Comparison of ENCODE assay signal across 16 cellular contexts in genomic region chr16:28131743-28132393, GRCh38.
"Had no signal": no experiment of that assay in that cellular context is flagged by ENCODE, and none has a peak within 500 bp of the region (broad histone marks: within the 10 kb centered on the region; RNA-seq: fewer than 3 reads in every experiment).

No MANE protein-coding gene starts in this region.

- H3K27me3 ChIP-seq: pancreas, suprapubic skin had no signal

- DNase-seq: activated CD4-positive, alpha-beta memory T cell treated with anti-CD3 and anti-CD28 coated beads, Interleukin-2, amount 10 ng/mL, durations not matched to agents 7 days and 5 days; activated CD4-positive, alpha-beta T cell treated with anti-CD3 and anti-CD28 coated beads for 48 hours; activated naive CD4-positive, alpha-beta T cell treated with anti-CD3 and anti-CD28 coated beads, Interleukin-2, amount 10 ng/mL, durations not matched to agents 7 days and 5 days; activated T-cell treated with anti-CD3 and anti-CD28 coated beads, Interleukin-2, amount 50 U/mL, for 24 hours; effector CD8-positive, alpha-beta T cell; left ventricle myocardium superior; naive thymus-derived CD8-positive, alpha-beta T cell; pancreas; SK-N-SH; stimulated activated CD4-positive, alpha-beta T cell treated with anti-CD3 and anti-CD28 coated beads, Interleukin-2, amount 100 ng/mL, for 24 hours; stimulated activated naive CD8-positive, alpha-beta T cell treated with anti-CD3 and anti-CD28 coated beads, Interleukin-15, Interleukin-2, amounts not matched to agents 100 U/mL and 50 U/mL, for 24 hours; trophoblast cell had no signal

- H3K9me3 Mint-ChIP-seq: activated CD4-positive, alpha-beta memory T cell treated with anti-CD3 and anti-CD28 coated beads, Interleukin-2, amount 10 ng/mL, durations not matched to agents 7 days and 5 days; activated naive CD4-positive, alpha-beta T cell treated with anti-CD3 and anti-CD28 coated beads, Interleukin-2, amount 10 ng/mL, durations not matched to agents 7 days and 5 days; activated T-cell treated with anti-CD3 and anti-CD28 coated beads, Interleukin-2, amount 50 U/mL, for 24 hours; dendritic cell treated with granulocyte-macrophage colony-stimulating factor and Interleukin-4, amounts not matched to agents 40 ng/mL and 50 ng/mL, for 4 days; naive thymus-derived CD8-positive, alpha-beta T cell; T-helper 2 cell treated with Interferon-gamma antibody and Interleukin-4, amounts not matched to agents 5 μg/mL and 100 μg/mL, for 36 hours had no signal

- H3K27me3 Mint-ChIP-seq: activated CD4-positive, alpha-beta memory T cell treated with anti-CD3 and anti-CD28 coated beads, Interleukin-2, amount 10 ng/mL, durations not matched to agents 7 days and 5 days; activated naive CD4-positive, alpha-beta T cell treated with anti-CD3 and anti-CD28 coated beads, Interleukin-2, amount 10 ng/mL, durations not matched to agents 7 days and 5 days; activated T-cell treated with anti-CD3 and anti-CD28 coated beads, Interleukin-2, amount 50 U/mL, for 24 hours; dendritic cell treated with granulocyte-macrophage colony-stimulating factor and Interleukin-4, amounts not matched to agents 40 ng/mL and 50 ng/mL, for 4 days; naive thymus-derived CD8-positive, alpha-beta T cell had no signal

- H3K4me3 Mint-ChIP-seq: activated CD4-positive, alpha-beta memory T cell treated with anti-CD3 and anti-CD28 coated beads, Interleukin-2, amount 10 ng/mL, durations not matched to agents 7 days and 5 days; activated naive CD4-positive, alpha-beta T cell treated with anti-CD3 and anti-CD28 coated beads, Interleukin-2, amount 10 ng/mL, durations not matched to agents 7 days and 5 days; activated T-cell treated with anti-CD3 and anti-CD28 coated beads, Interleukin-2, amount 50 U/mL, for 24 hours; dendritic cell treated with granulocyte-macrophage colony-stimulating factor and Interleukin-4, amounts not matched to agents 40 ng/mL and 50 ng/mL, for 4 days; naive thymus-derived CD8-positive, alpha-beta T cell; T-helper 2 cell treated with Interferon-gamma antibody and Interleukin-4, amounts not matched to agents 5 μg/mL and 100 μg/mL, for 36 hours had no signal

- H3K4me3 ChIP-seq: pancreas, suprapubic skin had no signal

- ATAC-seq: esophagus mucosa; left ventricle myocardium superior; naive thymus-derived CD8-positive, alpha-beta T cell; stimulated activated naive CD8-positive, alpha-beta T cell treated with anti-CD3 and anti-CD28 coated beads, Interleukin-15, Interleukin-2, amounts not matched to agents 100 U/mL and 50 U/mL, for 24 hours had no signal

- H3K9me3 ChIP-seq: pancreas, SK-N-SH, suprapubic skin had no signal

- H3K4me2 ChIP-seq: SK-N-SH had no signal

- H3K27ac Mint-ChIP-seq: activated CD4-positive, alpha-beta memory T cell treated with anti-CD3 and anti-CD28 coated beads, Interleukin-2, amount 10 ng/mL, durations not matched to agents 7 days and 5 days; activated naive CD4-positive, alpha-beta T cell treated with anti-CD3 and anti-CD28 coated beads, Interleukin-2, amount 10 ng/mL, durations not matched to agents 7 days and 5 days; dendritic cell treated with granulocyte-macrophage colony-stimulating factor and Interleukin-4, amounts not matched to agents 40 ng/mL and 50 ng/mL, for 4 days; T-helper 2 cell treated with Interferon-gamma antibody and Interleukin-4, amounts not matched to agents 5 μg/mL and 100 μg/mL, for 36 hours had no signal

- H3K27ac ChIP-seq: pancreas had no signal

- H3K9ac ChIP-seq: SK-N-SH had no signal

- H3K4me1 ChIP-seq: pancreas, suprapubic skin had no signal
